ENCODE assay signal across 14 cellular contexts in the genomic region with DNA sequence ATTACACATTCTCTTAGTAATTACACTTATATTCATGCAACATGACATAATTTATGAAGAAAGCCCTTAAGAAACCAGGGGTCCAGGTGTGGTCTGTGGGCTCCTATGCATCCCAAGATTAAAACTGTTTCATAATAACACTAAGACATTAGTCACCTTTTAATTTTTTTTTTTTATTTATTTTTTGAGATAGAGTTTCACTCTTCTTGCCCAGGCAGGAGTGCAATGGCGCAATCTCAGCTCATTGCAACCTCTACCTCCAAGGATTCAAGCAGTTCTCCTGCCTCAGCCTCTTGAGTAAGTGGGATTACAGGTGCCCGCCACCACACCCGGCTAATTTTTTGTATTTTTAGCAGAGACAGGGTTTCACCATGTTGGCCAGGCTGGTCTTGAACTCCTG.
"Had no signal": no experiment of that assay in that cellular context is flagged by ENCODE, and none has a peak within 500 bp of the region (broad histone marks: within the 10 kb centered on the region; RNA-seq: fewer than 3 reads in every experiment).

No MANE protein-coding gene starts in this region.

- H3K9me3 Mint-ChIP-seq: activated naive CD4-positive, alpha-beta T cell treated with anti-CD3 and anti-CD28 coated beads, Interleukin-2, amount 50 U/mL, for 24 hours; T-helper 2 cell treated with Interferon-gamma antibody and Interleukin-4, amounts not matched to agents 5 μg/mL and 100 μg/mL, for 36 hours had no signal

- H3K27ac ChIP-seq: left lung, sigmoid colon, suprapubic skin, upper lobe of right lung had no signal

- ATAC-seq: left lung; stimulated activated naive CD8-positive, alpha-beta T cell treated with anti-CD3 and anti-CD28 coated beads, Interleukin-15, Interleukin-2, amounts not matched to agents 100 U/mL and 50 U/mL, for 24 hours; upper lobe of right lung had no signal

- H3K27me3 ChIP-seq: cardiac muscle cell, gastrocnemius medialis, left lung, sigmoid colon, suprapubic skin, upper lobe of right lung had no signal

- DNase-seq: activated CD4-positive, alpha-beta T cell treated with anti-CD3 and anti-CD28 coated beads for 4 hours; aorta; left lung; mesenchymal stem cell; sigmoid colon; stimulated activated CD4-positive, alpha-beta T cell treated with anti-CD3 and anti-CD28 coated beads, Interleukin-12 subunit alpha, Interleukin-12 subunit beta, amount 100 ng/mL, for 4 hours; stimulated activated CD4-positive, alpha-beta T cell treated with anti-CD3 and anti-CD28 coated beads, Interleukin-2, amount 100 ng/mL, for 48 hours; stimulated activated naive CD8-positive, alpha-beta T cell treated with anti-CD3 and anti-CD28 coated beads, Interleukin-15, Interleukin-2, amounts not matched to agents 100 U/mL and 50 U/mL, for 24 hours; upper lobe of right lung had no signal

- H3K27me3 Mint-ChIP-seq: activated naive CD4-positive, alpha-beta T cell treated with anti-CD3 and anti-CD28 coated beads, Interleukin-2, amount 50 U/mL, for 24 hours had no signal

- H3K4me3 ChIP-seq: cardiac muscle cell, gastrocnemius medialis, left lung, sigmoid colon, suprapubic skin, upper lobe of right lung had no signal

- H3K4me1 ChIP-seq: suprapubic skin, upper lobe of right lung had no signal

- H3K27ac Mint-ChIP-seq: T-helper 2 cell treated with Interferon-gamma antibody and Interleukin-4, amounts not matched to agents 5 μg/mL and 100 μg/mL, for 36 hours had no signal

- H3K9me3 ChIP-seq: gastrocnemius medialis, left lung, sigmoid colon, suprapubic skin, upper lobe of right lung had no signal

- H3K4me3 Mint-ChIP-seq: activated naive CD4-positive, alpha-beta T cell treated with anti-CD3 and anti-CD28 coated beads, Interleukin-2, amount 50 U/mL, for 24 hours; T-helper 2 cell treated with Interferon-gamma antibody and Interleukin-4, amounts not matched to agents 5 μg/mL and 100 μg/mL, for 36 hours had no signal
